21 cellular contexts compared by ENCODE assay signal in genomic region chr15:49495993-49496747, GRCh38.
DNase-seq lines count a peak whose midpoint lies in the region; ATAC-seq and TF ChIP-seq lines count a peak whose summit lies in the region.
"Had no signal": no experiment of that assay in that cellular context is flagged by ENCODE, and none has a peak within 500 bp of the region (broad histone marks: within the 10 kb centered on the region; RNA-seq: fewer than 3 reads in every experiment).

No MANE protein-coding gene starts in this region.

- H3K4me2 ChIP-seq in GM23248 (ENCODE audit: unreplicated experiment): peak overlapping the region; percentile 39
- H3K4me2 ChIP-seq in skeletal muscle satellite cell (ENCODE audit: low read length): peak overlapping the region; percentile 22

- H3K27me3 ChIP-seq in GM23248 (replicated peaks; ENCODE audit: insufficient read depth): no peaks in the 10 kb centered on the region
- H3K27me3 ChIP-seq in skeletal muscle satellite cell (ENCODE audit: control insufficient read depth, insufficient read depth, low read length): no peaks in the 10 kb centered on the region
- H3K27me3 ChIP-seq: foreskin keratinocyte, right atrium auricular region, thyroid gland had no signal

- peak overlapping the region; percentile 70 for H3K27ac ChIP-seq in GM23248
- H3K27ac ChIP-seq: foreskin keratinocyte, right atrium auricular region, thyroid gland had no signal

- no peaks in the 10 kb centered on the region for H3K9me2 ChIP-seq in GM23248 (ENCODE audit: insufficient read depth)

- no peak for TF ChIP-seq CTCF in astrocyte of the cerebellum (IDR thresholded peaks at IDR 0.05; ENCODE audit: low read depth, low read length, missing control alignments)

- H3K9me3 ChIP-seq in GM23248 (ENCODE audit: low read depth) (no peaks in the 10 kb centered on the region), skeletal muscle satellite cell (replicated peaks; ENCODE audit: low read length) (no peaks in the 10 kb centered on the region)
- H3K9me3 ChIP-seq: right atrium auricular region, thyroid gland had no signal

- in situ Hi-C loops in GM23248 (cut with MboI): no loop called here
- in situ Hi-C loops in astrocyte of the cerebellum (cut with HindIII; ENCODE audit: low sequenced_read_pairs): no loop called here

- WGBS in GM23248 (ENCODE audit: low coverage in 1 of 2, low lambda C conversion rate in 2 of 2, missing lambda C conversion rate in 2 of 2), 2 experiments: 76 to 83% methylated on average over 3 of the region's 3 CpGs

- peaks cover 64% of the 10 kb centered on the region for H3K4me1 ChIP-seq in GM23248 (ENCODE audit: insufficient read depth)
- H3K4me1 ChIP-seq in skeletal muscle satellite cell (ENCODE audit: control insufficient read depth, insufficient read depth, low read length): peaks cover 21% of the 10 kb centered on the region
- H3K4me1 ChIP-seq: right atrium auricular region, thyroid gland had no signal

- H3K4me3 ChIP-seq in GM23248: no peak overlapping the region; the same call in 1 of the 2 replicates
- H3K4me3 ChIP-seq in astrocyte of the cerebellum (ENCODE audit: low read depth, low read length): no peak overlapping the region
- no peak overlapping the region for H3K4me3 ChIP-seq in skeletal muscle satellite cell (ENCODE audit: low read length)
- H3K4me3 ChIP-seq: K562, right atrium auricular region, thyroid gland had no signal

- no peaks in the 10 kb centered on the region for H3K36me3 ChIP-seq in GM23248 (ENCODE audit: low read depth)
- no peaks in the 10 kb centered on the region for H3K36me3 ChIP-seq in skeletal muscle satellite cell (ENCODE audit: insufficient read depth, low read length)
- H3K36me3 ChIP-seq: right atrium auricular region, thyroid gland had no signal

- H4K20me1 ChIP-seq in GM23248 (ENCODE audit: insufficient read depth): no peaks in the 10 kb centered on the region

- H3F3A ChIP-seq in GM23248 (ENCODE audit: insufficient read depth): peaks cover 92% of the 10 kb centered on the region

- DNase-seq in GM23248: peak; percentile 57
- peak; percentile 1 for DNase-seq in astrocyte of the cerebellum (ENCODE audit: low read depth)
- peak; percentile 21 for DNase-seq in fibroblast of the conjunctiva (ENCODE audit: low read depth)
- no peak for DNase-seq in DMS 273 (lab: John Stamatoyannopoulos, UW; ENCODE audit: unreplicated experiment)
- DNase-seq in NCI-H1694 (lab: John Stamatoyannopoulos, UW): no peak
- DNase-seq: activated B cell treated with CpG ODN at 0.5 μM for 24 hours; activated CD8-positive, alpha-beta T cell treated with anti-CD3 and anti-CD28 coated beads, Interleukin-2, amount 10 ng/mL, durations not matched to agents 7 days and 5 days; activated T-cell treated with anti-CD3 and anti-CD28 coated beads, Interleukin-2, amount 50 U/mL, for 48 hours; CD4-positive, CD25-positive, alpha-beta regulatory T cell; DND-41; effector CD4-positive, alpha-beta T cell; NCI-H2029 treated with DMSO at 0.1 percent for 48 hours; NCI-H524 treated with DMSO at 0.1 percent for 48 hours; SHP77 treated with DMSO at 0.1 percent for 48 hours; stimulated activated naive CD4-positive, alpha-beta T cell; thyroid gland had no signal

- H3K9ac ChIP-seq in GM23248 (no peak overlapping the region), skeletal muscle satellite cell (ENCODE audit: low read depth, low read length) (no peak overlapping the region)

- ATAC-seq in HG02571 (IDR thresholded peaks at IDR 0.05; ENCODE audit: unreplicated experiment): no peak
- ATAC-seq: activated CD8-positive, alpha-beta T cell treated with anti-CD3 and anti-CD28 coated beads, Interleukin-2, amount 10 ng/mL, durations not matched to agents 7 days and 5 days; foreskin keratinocyte; K562 had no signal

- H2AFZ ChIP-seq in GM23248: no peak overlapping the region

- no peaks in the 10 kb centered on the region for H3K79me2 ChIP-seq in GM23248 (ENCODE audit: insufficient read depth)

Comparison
In these comparisons a context has a peak if more than half of its experiments do, and no peak if none do; other contexts are left out.
1. DNase-seq: peak in GM23248 (single experiment), astrocyte of the cerebellum (single experiment) and fibroblast of the conjunctiva (single experiment); none in DMS 273 (single experiment) and NCI-H1694 (single experiment).